14 cellular contexts compared by ENCODE assay signal in genomic region chr22:39901519-39902146, GRCh38. TPM values are rescaled to one million over a fixed set of nuclear protein-coding genes. Genes with fewer than 3 reads are reported as not detected.
DNase-seq lines count a peak whose midpoint lies in the region; ATAC-seq and TF ChIP-seq lines count a peak whose summit lies in the region.
"Had no signal": no experiment of that assay in that cellular context is flagged by ENCODE, and none has a peak within 500 bp of the region (broad histone marks: within the 10 kb centered on the region; RNA-seq: fewer than 3 reads in every experiment).

No MANE protein-coding gene starts in this region.

- no peak for ATAC-seq in CD4-positive, CD25-positive, alpha-beta regulatory T cell (ENCODE audit: low read depth in 2 of 2)
- no peak for ATAC-seq in naive thymus-derived CD4-positive, alpha-beta T cell
- ATAC-seq in HG03135 (IDR thresholded peaks at IDR 0.05; ENCODE audit: unreplicated experiment) = no peak
- ATAC-seq: gastrocnemius medialis had no signal

- H3K4me3 ChIP-seq in CD4-positive, CD25-positive, alpha-beta regulatory T cell (ENCODE audit: low read depth, low read length) = peak overlapping the region; percentile 98
- peak overlapping the region; percentile 60 for H3K4me3 ChIP-seq in GM12865 (ENCODE audit: low read depth, low read length)
- H3K4me3 ChIP-seq in naive thymus-derived CD4-positive, alpha-beta T cell (ENCODE audit: low read length) = peak overlapping the region; percentile 71
- H3K4me3 ChIP-seq: gastrocnemius medialis had no signal

- CTCF ChIA-PET in naive thymus-derived CD4-positive, alpha-beta T cell (lab: Charles Lee) = no interaction called here

- peaks cover 16% of the 10 kb centered on the region for H3K36me3 Mint-ChIP-seq in CD4-positive, CD25-positive, alpha-beta regulatory T cell
- H3K36me3 Mint-ChIP-seq in activated T-helper 1 cell treated with anti-CD3 and anti-CD28 coated beads, Interleukin-12 subunit alpha, Interleukin-12 subunit beta, Interleukin-2, Interleukin-4 antibody, amounts not matched to agents 30 ng/mL and 10 ng/mL and 1 ng/mL, durations not matched to agents 14 hours and 24 hours and 36 hours (ENCODE audit: low read depth) = peaks cover 5% of the 10 kb centered on the region
- peaks cover 8 to 32% (median 14%) of the 10 kb centered on the region in 5 donors for H3K36me3 Mint-ChIP-seq in naive thymus-derived CD4-positive, alpha-beta T cell
- H3K36me3 Mint-ChIP-seq: type B pancreatic cell had no signal

- no peaks in the 10 kb centered on the region for H3K27me3 Mint-ChIP-seq in CD4-positive, CD25-positive, alpha-beta regulatory T cell
- H3K27me3 Mint-ChIP-seq in activated T-helper 1 cell treated with anti-CD3 and anti-CD28 coated beads, Interleukin-12 subunit alpha, Interleukin-12 subunit beta, Interleukin-2, Interleukin-4 antibody, amounts not matched to agents 30 ng/mL and 10 ng/mL and 1 ng/mL, durations not matched to agents 14 hours and 24 hours and 36 hours (ENCODE audit: insufficient read depth) = no peaks in the 10 kb centered on the region
- no peaks in the 10 kb centered on the region for H3K27me3 Mint-ChIP-seq in naive thymus-derived CD4-positive, alpha-beta T cell

- H3K4me3 Mint-ChIP-seq in CD4-positive, CD25-positive, alpha-beta regulatory T cell = peak overlapping the region; percentile 94 to 99 (median 96)
- H3K4me3 Mint-ChIP-seq in activated T-helper 1 cell treated with anti-CD3 and anti-CD28 coated beads, Interleukin-12 subunit alpha, Interleukin-12 subunit beta, Interleukin-2, Interleukin-4 antibody, amounts not matched to agents 30 ng/mL and 10 ng/mL and 1 ng/mL, durations not matched to agents 14 hours and 24 hours and 36 hours = peak overlapping the region; percentile 93
- peak overlapping the region in 9 of 10 donors; percentile 95 to 99 (median 97) for H3K4me3 Mint-ChIP-seq in naive thymus-derived CD4-positive, alpha-beta T cell
- H3K4me3 Mint-ChIP-seq: type B pancreatic cell had no signal

- POLR2A ChIA-PET in naive thymus-derived CD4-positive, alpha-beta T cell (lab: Charles Lee) = interaction anchor here (0.7 to 3.7 kb wide), 7 partner anchors 12 to 49 kb away, joined by 3 to 27 read pairs (median 4); no protein-coding TSS in a partner anchor

- H3K36me3 ChIP-seq in CD4-positive, CD25-positive, alpha-beta regulatory T cell (ENCODE audit: control insufficient read depth, insufficient read depth, low read length) = no peaks in the 10 kb centered on the region
- no peaks in the 10 kb centered on the region for H3K36me3 ChIP-seq in naive thymus-derived CD4-positive, alpha-beta T cell (ENCODE audit: control insufficient read depth in 2 of 3, insufficient read depth in 3 of 3, low read length in 3 of 3)
- H3K36me3 ChIP-seq: gastrocnemius medialis, WERI-Rb-1 had no signal

- H3K4me1 ChIP-seq in CD4-positive, CD25-positive, alpha-beta regulatory T cell (ENCODE audit: control insufficient read depth, insufficient read depth, low read length, poor library complexity, severe bottlenecking) = peaks cover 26% of the 10 kb centered on the region
- H3K4me1 ChIP-seq in naive thymus-derived CD4-positive, alpha-beta T cell (ENCODE audit: control insufficient read depth in 2 of 2, insufficient read depth in 2 of 2, low read length in 2 of 2) = peaks cover 23 to 27% of the 10 kb centered on the region in 2 donors
- H3K4me1 ChIP-seq: gastrocnemius medialis had no signal

- peak in 1 of 3 donors; percentile 23 for DNase-seq in CD4-positive, CD25-positive, alpha-beta regulatory T cell
- DNase-seq in GM12865 (ENCODE audit: low read depth) = no peak
- no peak for DNase-seq in activated T-helper 1 cell treated with anti-CD3 and anti-CD28 coated beads, Interleukin-12 subunit alpha, Interleukin-12 subunit beta, Interleukin-2, Interleukin-4 antibody, amounts not matched to agents 30 ng/mL and 10 ng/mL and 1 ng/mL, durations not matched to agents 14 hours and 24 hours and 36 hours (ENCODE audit: low spot score)
- DNase-seq in naive thymus-derived CD4-positive, alpha-beta T cell = no peak
- DNase-seq in mesenteric fat pad (ENCODE audit: low spot score) = no peak
- DNase-seq in activated CD4-positive, CD25-positive, alpha-beta regulatory T cell (lab: John Stamatoyannopoulos, UW) = no peak
- no peak for DNase-seq in midbrain (lab: John Stamatoyannopoulos, UW)
- DNase-seq: EL, gastrocnemius medialis, NCI-H1436, WERI-Rb-1 had no signal

- peak overlapping the region; percentile 85 to 99 (median 91) for H3K27ac Mint-ChIP-seq in CD4-positive, CD25-positive, alpha-beta regulatory T cell
- H3K27ac Mint-ChIP-seq in activated T-helper 1 cell treated with anti-CD3 and anti-CD28 coated beads, Interleukin-12 subunit alpha, Interleukin-12 subunit beta, Interleukin-2, Interleukin-4 antibody, amounts not matched to agents 30 ng/mL and 10 ng/mL and 1 ng/mL, durations not matched to agents 14 hours and 24 hours and 36 hours = peak overlapping the region; percentile 95
- peak overlapping the region in 6 of 9 donors; percentile 86 to 99 (median 96) for H3K27ac Mint-ChIP-seq in naive thymus-derived CD4-positive, alpha-beta T cell
- H3K27ac Mint-ChIP-seq: type B pancreatic cell had no signal

- intact Hi-C loops in activated T-helper 1 cell treated with anti-CD3 and anti-CD28 coated beads, Interleukin-12 subunit alpha, Interleukin-12 subunit beta, Interleukin-2, Interleukin-4 antibody, amounts not matched to agents 30 ng/mL and 10 ng/mL and 1 ng/mL, durations not matched to agents 14 hours and 24 hours and 36 hours (cut with micrococcal nuclease) = loop anchor here (1.0 to 10.0 kb wide), 4 partner anchors 9 to 733 kb away; partner anchors contain the start of gene MRTFA
- intact Hi-C loops in naive thymus-derived CD4-positive, alpha-beta T cell (cut with micrococcal nuclease) = loop anchor here (1.0 to 10.0 kb wide), 13 partner anchors 8 to 369 kb away; partner anchors contain the start of genes RPS19BP1 (in 2 of the 2) and TNRC6B (in 1 of the 2)

- H3K27me3 ChIP-seq in CD4-positive, CD25-positive, alpha-beta regulatory T cell (ENCODE audit: control insufficient read depth, insufficient read depth, low read length) = no peaks in the 10 kb centered on the region
- H3K27me3 ChIP-seq in naive thymus-derived CD4-positive, alpha-beta T cell (ENCODE audit: control insufficient read depth in 2 of 2, insufficient read depth in 2 of 2, low read length in 2 of 2) = no peaks in the 10 kb centered on the region

- no peak for TF ChIP-seq CTCF in GM12865 (IDR thresholded peaks at IDR 0.05; ENCODE audit: insufficient read depth, low read depth, low read length, missing control alignments)

- peaks cover 0 to 2% (median 0%) of the 10 kb centered on the region in 7 donors for H3K9me3 Mint-ChIP-seq in CD4-positive, CD25-positive, alpha-beta regulatory T cell
- no peaks in the 10 kb centered on the region for H3K9me3 Mint-ChIP-seq in activated T-helper 1 cell treated with anti-CD3 and anti-CD28 coated beads, Interleukin-12 subunit alpha, Interleukin-12 subunit beta, Interleukin-2, Interleukin-4 antibody, amounts not matched to agents 30 ng/mL and 10 ng/mL and 1 ng/mL, durations not matched to agents 14 hours and 24 hours and 36 hours
- H3K9me3 Mint-ChIP-seq in naive thymus-derived CD4-positive, alpha-beta T cell = no peaks in the 10 kb centered on the region
- H3K9me3 Mint-ChIP-seq: type B pancreatic cell had no signal

- peak overlapping the region; percentile 79 for H3K27ac ChIP-seq in CD4-positive, CD25-positive, alpha-beta regulatory T cell (ENCODE audit: insufficient read depth, low read length, poor library complexity, severe bottlenecking)
- peak overlapping the region; percentile 83 for H3K27ac ChIP-seq in naive thymus-derived CD4-positive, alpha-beta T cell (ENCODE audit: low read depth, low read length)
- H3K27ac ChIP-seq: gastrocnemius medialis, WERI-Rb-1 had no signal

- peaks cover 4 to 33% (median 23%) of the 10 kb centered on the region in 4 donors for H3K4me1 Mint-ChIP-seq in CD4-positive, CD25-positive, alpha-beta regulatory T cell
- peaks cover 57% of the 10 kb centered on the region for H3K4me1 Mint-ChIP-seq in activated T-helper 1 cell treated with anti-CD3 and anti-CD28 coated beads, Interleukin-12 subunit alpha, Interleukin-12 subunit beta, Interleukin-2, Interleukin-4 antibody, amounts not matched to agents 30 ng/mL and 10 ng/mL and 1 ng/mL, durations not matched to agents 14 hours and 24 hours and 36 hours (ENCODE audit: low read depth)
- H3K4me1 Mint-ChIP-seq in naive thymus-derived CD4-positive, alpha-beta T cell = peaks cover 22 to 39% (median 27%) of the 10 kb centered on the region in 7 donors

- H3K9me3 ChIP-seq in CD4-positive, CD25-positive, alpha-beta regulatory T cell (ENCODE audit: control insufficient read depth in 2 of 2, low read length in 2 of 2) = no peaks in the 10 kb centered on the region
- no peaks in the 10 kb centered on the region for H3K9me3 ChIP-seq in naive thymus-derived CD4-positive, alpha-beta T cell (ENCODE audit: control insufficient read depth in 2 of 3, low read length in 3 of 3)
- H3K9me3 ChIP-seq: gastrocnemius medialis had no signal

RNA-seq across cellular contexts. Expression of gene GRAP2, which starts 0.7 kb away (rescaled TPM):
- 160 TPM for total RNA-seq in CD4-positive, CD25-positive, alpha-beta regulatory T cell
- polyA plus RNA-seq in CD4-positive, CD25-positive, alpha-beta regulatory T cell = 10 to 100 TPM; 48.9 to 79.2 (median 52.2) TPM
- total RNA-seq in activated T-helper 1 cell treated with anti-CD3 and anti-CD28 coated beads, Interleukin-12 subunit alpha, Interleukin-12 subunit beta, Interleukin-2, Interleukin-4 antibody, amounts not matched to agents 30 ng/mL and 10 ng/mL and 1 ng/mL, durations not matched to agents 14 hours and 24 hours and 36 hours = 30.5 and 31.3 TPM in 2 replicates
- total RNA-seq in naive thymus-derived CD4-positive, alpha-beta T cell = 100 to 1,000 TPM; 108 to 156 (median 145) TPM
- polyA plus RNA-seq in naive thymus-derived CD4-positive, alpha-beta T cell = 100 to 1,000 TPM in 1 of 2 donors, 10 to 100 TPM in 1; 55.2 to 109 TPM
- 1.3 TPM for total RNA-seq in mesenteric fat pad
- polyA plus RNA-seq: BJ had no signal

RNA-seq across cellular contexts. Expression of gene ENTHD1, which starts 8.1 kb away (rescaled TPM):
- not detected for total RNA-seq in CD4-positive, CD25-positive, alpha-beta regulatory T cell
- under 1 TPM; 0.13 to 0.32 (median 0.18) TPM for polyA plus RNA-seq in CD4-positive, CD25-positive, alpha-beta regulatory T cell
- total RNA-seq in activated T-helper 1 cell treated with anti-CD3 and anti-CD28 coated beads, Interleukin-12 subunit alpha, Interleukin-12 subunit beta, Interleukin-2, Interleukin-4 antibody, amounts not matched to agents 30 ng/mL and 10 ng/mL and 1 ng/mL, durations not matched to agents 14 hours and 24 hours and 36 hours = 0.08 and 0.20 TPM in 2 replicates
- total RNA-seq in naive thymus-derived CD4-positive, alpha-beta T cell = under 1 TPM in 3 of 5 experiments, not detected in 2; 0.12 to 0.60 (median 0.30) TPM
- under 1 TPM; 0.19 to 0.24 TPM for polyA plus RNA-seq in naive thymus-derived CD4-positive, alpha-beta T cell
- not detected for total RNA-seq in mesenteric fat pad
- total RNA-seq: gastrocnemius medialis had no signal
- polyA plus RNA-seq: BJ had no signal

RNA-seq across cellular contexts. Expression of gene TMA7B, which starts 58.6 kb away (rescaled TPM):
- 13.0 TPM for total RNA-seq in CD4-positive, CD25-positive, alpha-beta regulatory T cell
- polyA plus RNA-seq in CD4-positive, CD25-positive, alpha-beta regulatory T cell = 1 to 10 TPM in 3 of 4 donors, under 1 TPM in 1; 0.91 to 1.8 (median 1.5) TPM
- 1.3 and 1.7 TPM in 2 replicates for total RNA-seq in activated T-helper 1 cell treated with anti-CD3 and anti-CD28 coated beads, Interleukin-12 subunit alpha, Interleukin-12 subunit beta, Interleukin-2, Interleukin-4 antibody, amounts not matched to agents 30 ng/mL and 10 ng/mL and 1 ng/mL, durations not matched to agents 14 hours and 24 hours and 36 hours
- 10 to 100 TPM in 2 of 5 experiments, 1 to 10 TPM in 3; 6.4 to 12.8 (median 9.5) TPM for total RNA-seq in naive thymus-derived CD4-positive, alpha-beta T cell
- polyA plus RNA-seq in naive thymus-derived CD4-positive, alpha-beta T cell = 1 to 10 TPM; 2.6 to 3.3 TPM
- not detected for total RNA-seq in mesenteric fat pad
- total RNA-seq: gastrocnemius medialis had no signal
- polyA plus RNA-seq: BJ had no signal

Comparison
In these comparisons a context has a peak if more than half of its experiments do, and no peak if none do; other contexts are left out.
1. RNA of gene GRAP2, which starts 0.7 kb away (total RNA-seq): 160 TPM in CD4-positive, CD25-positive, alpha-beta regulatory T cell (single experiment), 108 to 156 TPM in naive thymus-derived CD4-positive, alpha-beta T cell and 30.5 to 31.3 TPM in activated T-helper 1 cell treated with anti-CD3 and anti-CD28 coated beads, Interleukin-12 subunit alpha, Interleukin-12 subunit beta, Interleukin-2, Interleukin-4 antibody, amounts not matched to agents 30 ng/mL and 10 ng/mL and 1 ng/mL, durations not matched to agents 14 hours and 24 hours and 36 hours; 1.3 TPM in mesenteric fat pad (single experiment); every median in the first group is over 10 times any median in the second.
2. Peak in every context shown above with its lines, with median percentiles within 50 percentile points of each other: H3K4me3 ChIP-seq, H3K27ac Mint-ChIP-seq and H3K4me3 Mint-ChIP-seq.